In the genomic region with DNA sequence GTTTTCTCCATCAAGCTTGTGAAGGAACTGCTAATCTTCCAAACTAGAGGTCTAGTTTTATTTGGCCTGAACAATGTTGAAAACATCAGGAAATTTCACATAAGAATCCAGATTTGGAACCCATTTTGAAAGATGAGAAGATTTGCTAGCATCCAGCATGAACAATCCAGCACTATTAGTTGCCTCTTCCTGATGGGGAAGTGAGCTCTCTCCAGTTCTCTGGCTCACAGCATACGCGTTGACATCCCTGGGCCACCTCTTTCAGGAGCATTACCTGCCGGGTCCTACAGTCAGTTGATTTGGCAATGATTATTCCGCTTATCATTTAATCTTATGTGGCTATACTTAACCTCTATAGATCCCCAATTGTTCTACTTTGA, we compare ENCODE assay signal across 14 cellular contexts. TPM values are rescaled to one million over a fixed set of nuclear protein-coding genes. Genes with fewer than 3 reads are reported as not detected.
A peak's percentile ranks its signal among the peaks of the same experiment; 100 is the strongest.
DNase-seq lines count a peak whose midpoint lies in the region; ATAC-seq, FAIRE-seq and TF ChIP-seq lines count a peak whose summit lies in the region.
"Had no signal": no experiment of that assay in that cellular context is flagged by ENCODE, and none has a peak within 500 bp of the region (broad histone marks: within the 10 kb centered on the region; RNA-seq: fewer than 3 reads in every experiment).

No MANE protein-coding gene starts in this region.

- no peak for TF ChIP-seq POLR2A in esophagus muscularis mucosa (IDR thresholded peaks at IDR 0.05; ENCODE audit: low read depth)

- intact Hi-C loops in activated CD4-positive, alpha-beta T cell treated with anti-CD3 and anti-CD28 coated beads, Interleukin-2, amount 10 ng/mL, durations not matched to agents 24 days and 14 days (cut with micrococcal nuclease) = loop anchor here (1.0 to 10.0 kb wide), 10 partner anchors 11 to 921 kb away; a partner anchor contains a TSS
- intact Hi-C loops in esophagus muscularis mucosa (cut with DNase I) = no loop called here

- peaks cover 0 to 12% (median 0%) of the 10 kb centered on the region in 4 donors for H3K4me1 ChIP-seq in esophagus muscularis mucosa

- no peaks in the 10 kb centered on the region for H3K9me3 ChIP-seq in esophagus muscularis mucosa
- H3K9me3 ChIP-seq: tibial artery had no signal

- H3K27me3 Mint-ChIP-seq in activated CD4-positive, alpha-beta T cell treated with anti-CD3 and anti-CD28 coated beads, Interleukin-2, amount 10 ng/mL, durations not matched to agents 24 days and 14 days = peaks cover 2% of the 10 kb centered on the region

- no peak for TF ChIP-seq CTCF in esophagus muscularis mucosa (IDR thresholded peaks at IDR 0.05)

- no peaks in the 10 kb centered on the region for H3K36me3 Mint-ChIP-seq in activated CD4-positive, alpha-beta T cell treated with anti-CD3 and anti-CD28 coated beads, Interleukin-2, amount 10 ng/mL, durations not matched to agents 24 days and 14 days (ENCODE audit: low read depth)

- no peak for TF ChIP-seq EP300 in esophagus muscularis mucosa (IDR thresholded peaks at IDR 0.05)

- H3K4me3 ChIP-seq in esophagus muscularis mucosa (no peak overlapping the region), skin epidermis (no peak overlapping the region)
- H3K4me3 ChIP-seq: tibial artery had no signal

- peaks cover 7% of the 10 kb centered on the region for H3K9me3 Mint-ChIP-seq in activated CD4-positive, alpha-beta T cell treated with anti-CD3 and anti-CD28 coated beads, Interleukin-2, amount 10 ng/mL, durations not matched to agents 24 days and 14 days
- H3K9me3 Mint-ChIP-seq: nephron had no signal

- no peak for DNase-seq in activated CD4-positive, alpha-beta T cell treated with anti-CD3 and anti-CD28 coated beads, Interleukin-2, amount 10 ng/mL, durations not matched to agents 24 days and 14 days
- DNase-seq in activated CD4-positive, alpha-beta T cell treated with anti-CD3 and anti-CD28 coated beads, Interleukin-2, amount 50 U/mL, for 48 hours = no peak
- DNase-seq in RCC 7860 (ENCODE audit: low spot score) (peak; percentile 38), esophagus muscularis mucosa (ENCODE audit: extremely low spot score) (peak; percentile 50), EL (no peak)
- DNase-seq: T-helper 17 cell had no signal

- ATAC-seq in HG03139 (IDR thresholded peaks at IDR 0.05; ENCODE audit: unreplicated experiment) = no peak
- no peak for ATAC-seq in GM21390 (IDR thresholded peaks at IDR 0.05; ENCODE audit: unreplicated experiment)

- peak overlapping the region; percentile 80 for H3K27ac Mint-ChIP-seq in activated CD4-positive, alpha-beta T cell treated with anti-CD3 and anti-CD28 coated beads, Interleukin-2, amount 10 ng/mL, durations not matched to agents 24 days and 14 days

- FAIRE-seq in RCC 7860 (lab: Jason Lieb, UNC) = no peak

- H3K4me1 Mint-ChIP-seq in activated CD4-positive, alpha-beta T cell treated with anti-CD3 and anti-CD28 coated beads, Interleukin-2, amount 10 ng/mL, durations not matched to agents 24 days and 14 days = peaks cover 47% of the 10 kb centered on the region
- H3K4me1 Mint-ChIP-seq: nephron had no signal

- H3K27ac ChIP-seq in esophagus muscularis mucosa (replicated peaks in 1 of 4) = no peak overlapping the region
- H3K27ac ChIP-seq in skin epidermis = peak overlapping the region in 16 of 21 experiments; percentile 8 to 79 (median 39)
- H3K27ac ChIP-seq: tibial artery had no signal

- H3K27me3 ChIP-seq in esophagus muscularis mucosa = no peaks in the 10 kb centered on the region
- H3K27me3 ChIP-seq: tibial artery had no signal

- H3K36me3 ChIP-seq in esophagus muscularis mucosa = no peaks in the 10 kb centered on the region
- H3K36me3 ChIP-seq: tibial artery had no signal

- 75% methylated on average over 4 of the region's 4 CpGs for WGBS in esophagus muscularis mucosa

- peak overlapping the region; percentile 13 for H3K4me3 Mint-ChIP-seq in activated CD4-positive, alpha-beta T cell treated with anti-CD3 and anti-CD28 coated beads, Interleukin-2, amount 10 ng/mL, durations not matched to agents 24 days and 14 days
- H3K4me3 Mint-ChIP-seq: nephron, T-helper 17 cell had no signal

RNA-seq across cellular contexts. Expression of a gene that starts 10.9 kb away (rescaled TPM):
- 1.0 and 1.4 TPM in 2 replicates for total RNA-seq in activated CD4-positive, alpha-beta T cell treated with anti-CD3 and anti-CD28 coated beads, Interleukin-2, amount 10 ng/mL, durations not matched to agents 24 days and 14 days
- not detected for total RNA-seq in esophagus muscularis mucosa
- total RNA-seq: A172, OCI-LY7, T-helper 17 cell had no signal

RNA-seq across cellular contexts. Expression of a gene that starts 23.6 kb away (rescaled TPM):
- not detected in 2 replicates for total RNA-seq in activated CD4-positive, alpha-beta T cell treated with anti-CD3 and anti-CD28 coated beads, Interleukin-2, amount 10 ng/mL, durations not matched to agents 24 days and 14 days
- total RNA-seq in esophagus muscularis mucosa = 1 to 10 TPM in 3 of 4 donors, under 1 TPM in 1; 0.80 to 2.0 (median 1.4) TPM
- total RNA-seq: A172, dermis microvascular lymphatic vessel endothelial cell, OCI-LY7 had no signal

RNA-seq across cellular contexts. Expression of a gene that starts 27.4 kb away (rescaled TPM):
- 2.5 and 3.0 TPM in 2 replicates for total RNA-seq in activated CD4-positive, alpha-beta T cell treated with anti-CD3 and anti-CD28 coated beads, Interleukin-2, amount 10 ng/mL, durations not matched to agents 24 days and 14 days
- 10 to 100 TPM in 3 of 4 donors, 1 to 10 TPM in 1; 3.0 to 14.2 (median 12.4) TPM for total RNA-seq in esophagus muscularis mucosa
- total RNA-seq: dermis microvascular lymphatic vessel endothelial cell, OCI-LY7 had no signal

Comparison
In these comparisons a context has a peak if more than half of its experiments do, and no peak if none do; other contexts are left out.
1. DNase-seq: peak in RCC 7860 (single experiment) and esophagus muscularis mucosa (single experiment); none in activated CD4-positive, alpha-beta T cell treated with anti-CD3 and anti-CD28 coated beads, Interleukin-2, amount 10 ng/mL, durations not matched to agents 24 days and 14 days (single experiment), activated CD4-positive, alpha-beta T cell treated with anti-CD3 and anti-CD28 coated beads, Interleukin-2, amount 50 U/mL, for 48 hours (0 of 2) and EL (single experiment).
2. H3K27ac ChIP-seq: peak in skin epidermis (16 of 21); none in esophagus muscularis mucosa (0 of 4).